ENCODE assay signal across 8 cellular contexts in the genomic region with DNA sequence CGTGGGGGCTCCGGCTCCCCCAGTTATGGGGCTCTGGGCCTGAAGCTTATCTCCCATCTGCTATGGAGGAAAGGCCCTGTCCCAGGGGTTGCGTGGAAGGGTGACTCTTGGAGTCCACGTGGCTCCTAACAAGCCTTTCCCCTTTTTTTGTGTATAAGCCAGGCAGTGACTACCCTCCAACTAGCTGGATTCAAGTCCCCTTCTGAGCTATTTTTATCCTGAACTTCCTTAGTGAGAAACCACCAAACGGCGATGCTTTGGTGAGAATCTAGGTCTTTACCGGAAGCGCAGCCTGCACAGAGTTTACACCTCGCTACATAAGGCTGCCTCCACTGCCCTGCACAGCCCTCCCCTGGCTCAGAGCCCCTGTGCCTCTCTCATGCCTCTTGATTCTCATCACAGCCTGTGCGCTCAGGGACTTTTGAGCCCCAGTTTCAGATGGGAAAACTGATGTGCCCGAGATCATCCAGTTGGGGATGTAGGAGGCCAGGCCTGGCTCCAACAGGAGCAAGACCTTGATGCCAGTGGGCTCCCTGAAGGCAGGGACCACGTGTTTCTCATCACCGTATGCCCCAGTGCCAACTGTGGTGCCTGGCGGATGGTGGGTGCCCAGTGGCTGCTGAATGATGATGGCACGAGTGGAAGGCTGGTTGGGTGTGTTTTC.
DNase-seq lines count a peak whose midpoint lies in the region; ATAC-seq lines count a peak whose summit lies in the region.

No MANE protein-coding gene starts in this region.

- DNase-seq in NOMO-1 treated with DMSO at 0.1 percent for 48 hours (lab: John Stamatoyannopoulos, UW; ENCODE audit: unreplicated experiment) (peak; percentile 55), fibroblast of peridontal ligament (ENCODE audit: extremely low read depth) (peak; percentile 58), HPDE6-E6E7 (ENCODE audit: extremely low spot score) (no peak), NCI-H2081 (lab: John Stamatoyannopoulos, UW) (no peak), SW 1271 (lab: John Stamatoyannopoulos, UW) (no peak)

- peak; percentile 37 for ATAC-seq in GM18502 (IDR thresholded peaks at IDR 0.05; ENCODE audit: poor library complexity, unreplicated experiment)
- ATAC-seq in GM21529 (IDR thresholded peaks at IDR 0.05; ENCODE audit: unreplicated experiment) = peak; percentile 32

- H3K27ac ChIP-seq in temporal lobe (ENCODE audit: low read depth, low read length) = peak overlapping the region; percentile 87

Comparison
In these comparisons a context has a peak if more than half of its experiments do, and no peak if none do; other contexts are left out.
1. DNase-seq: peak in NOMO-1 treated with DMSO at 0.1 percent for 48 hours (single experiment) and fibroblast of peridontal ligament (single experiment); none in HPDE6-E6E7 (single experiment), NCI-H2081 (0 of 2) and SW 1271 (0 of 2).